30 cellular contexts compared by ENCODE assay signal in the genomic region with DNA sequence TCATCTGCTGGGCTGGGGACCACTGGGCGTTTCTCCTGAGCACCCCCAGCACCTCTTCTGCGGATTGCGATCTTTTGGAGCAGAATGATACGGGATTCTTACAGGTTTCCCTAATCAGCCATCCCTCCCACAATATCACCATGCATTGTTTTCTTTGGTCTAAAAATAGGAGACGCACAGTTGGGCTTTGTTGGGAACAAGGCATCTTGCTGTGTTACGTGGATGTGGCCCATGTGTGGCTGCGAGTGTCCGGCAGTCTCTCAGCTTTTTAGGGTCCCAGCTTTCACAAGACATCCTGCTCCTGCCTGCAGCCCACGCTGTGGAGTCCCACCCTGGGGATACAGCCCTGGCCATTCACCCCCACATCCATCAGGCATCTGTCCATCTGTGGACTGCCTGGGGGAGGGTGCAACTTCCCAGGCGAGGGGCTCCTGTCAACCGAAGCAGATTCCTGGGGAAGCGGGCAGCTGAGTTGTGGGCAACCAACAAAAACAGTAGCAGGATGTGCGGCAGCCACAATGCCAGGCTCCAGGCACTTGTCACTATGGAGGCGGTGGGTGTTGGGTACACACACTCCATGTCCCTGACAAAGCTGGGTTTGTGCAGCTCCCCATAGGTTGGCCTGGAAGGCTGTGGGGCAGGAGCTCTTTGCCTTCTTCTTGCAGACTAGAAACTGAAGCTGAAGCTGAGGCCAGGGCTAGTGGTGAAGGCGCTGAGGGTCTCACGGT.
"Had no signal": no experiment of that assay in that cellular context is flagged by ENCODE, and none has a peak within 500 bp of the region (broad histone marks: within the 10 kb centered on the region; RNA-seq: fewer than 3 reads in every experiment).

No MANE protein-coding gene starts in this region.

- H3K27ac Mint-ChIP-seq: activated naive CD4-positive, alpha-beta T cell treated with anti-CD3 and anti-CD28 coated beads for 36 hours; activated naive CD8-positive, alpha-beta T cell treated with anti-CD3 and anti-CD28 coated beads for 36 hours; stimulated activated effector memory CD8-positive, alpha-beta T cell treated with anti-CD3 and anti-CD28 coated beads, Interleukin-12 subunit alpha, Interleukin-12 subunit beta, amount 100 ng/mL, for 72 hours had no signal

- FAIRE-seq: endometrium, islet of Langerhans, small intestine had no signal

- H3K27ac ChIP-seq: adrenal gland, cardiac muscle cell, colonic mucosa, epithelial cell of prostate, esophagus squamous epithelium, neural progenitor cell, right lobe of liver, stomach, thyroid gland, upper lobe of right lung, VCaP had no signal

- H3K9me3 ChIP-seq: adrenal gland, colonic mucosa, esophagus squamous epithelium, right lobe of liver, stomach, thyroid gland, upper lobe of right lung had no signal

- H3K4me3 ChIP-seq: adrenal gland, cardiac muscle cell, colonic mucosa, esophagus squamous epithelium, neural progenitor cell, right lobe of liver, stomach, thyroid gland, upper lobe of right lung had no signal

- H3K9ac ChIP-seq: neural progenitor cell had no signal

- H3K4me1 ChIP-seq: adrenal gland, colonic mucosa, esophagus squamous epithelium, neural progenitor cell, right lobe of liver, stomach, thyroid gland, upper lobe of right lung had no signal

- H3K4me1 Mint-ChIP-seq: activated naive CD8-positive, alpha-beta T cell treated with anti-CD3 and anti-CD28 coated beads for 36 hours had no signal

- H3K36me3 Mint-ChIP-seq: activated naive CD8-positive, alpha-beta T cell treated with anti-CD3 and anti-CD28 coated beads for 36 hours; brain; natural killer cell; neural progenitor cell; stimulated activated effector memory CD8-positive, alpha-beta T cell treated with anti-CD3 and anti-CD28 coated beads, Interleukin-12 subunit alpha, Interleukin-12 subunit beta, amount 100 ng/mL, for 72 hours had no signal

- H3K27me3 ChIP-seq: adrenal gland, colonic mucosa, neural progenitor cell, right lobe of liver, thyroid gland had no signal

- H3K36me3 ChIP-seq: adrenal gland, cardiac muscle cell, colonic mucosa, esophagus squamous epithelium, neural progenitor cell, right lobe of liver, stomach, thyroid gland, upper lobe of right lung had no signal

- H3K9me3 Mint-ChIP-seq: activated naive CD4-positive, alpha-beta T cell treated with anti-CD3 and anti-CD28 coated beads for 36 hours; activated naive CD8-positive, alpha-beta T cell treated with anti-CD3 and anti-CD28 coated beads for 36 hours; stimulated activated effector memory CD8-positive, alpha-beta T cell treated with anti-CD3 and anti-CD28 coated beads, Interleukin-12 subunit alpha, Interleukin-12 subunit beta, amount 100 ng/mL, for 72 hours had no signal

- DNase-seq: activated CD4-positive, alpha-beta T cell treated with anti-CD3 and anti-CD28 coated beads for 4 hours; activated CD4-positive, alpha-beta T cell treated with anti-CD3 and anti-CD28 coated beads, Interleukin-2, amount 50 U/mL, for 4 hours; activated CD8-positive, alpha-beta memory T cell treated with anti-CD3 and anti-CD28 coated beads for 24 hours; activated effector memory CD4-positive, alpha-beta T cell treated with Interleukin-2 at 50 U/mL for 16 hours; activated naive CD4-positive, alpha-beta T cell treated with anti-CD3 and anti-CD28 coated beads for 36 hours; activated naive CD8-positive, alpha-beta T cell treated with anti-CD3 and anti-CD28 coated beads for 36 hours; adrenal gland; aorta; cerebellar nuclear complex; colonic mucosa; effector CD8-positive, alpha-beta T cell; esophagus squamous epithelium; foreskin melanocyte; left cardiac atrium; mesenchymal stem cell; natural killer cell; right lobe of liver; small intestine; stimulated activated CD4-positive, alpha-beta T cell treated with anti-CD3 and anti-CD28 coated beads, Interleukin-4, amount 100 ng/mL, for 24 hours; stomach; thyroid gland; upper lobe of right lung had no signal

- H3K4me3 Mint-ChIP-seq: activated naive CD4-positive, alpha-beta T cell treated with anti-CD3 and anti-CD28 coated beads for 36 hours; activated naive CD8-positive, alpha-beta T cell treated with anti-CD3 and anti-CD28 coated beads for 36 hours; brain; natural killer cell; stimulated activated effector memory CD8-positive, alpha-beta T cell treated with anti-CD3 and anti-CD28 coated beads, Interleukin-12 subunit alpha, Interleukin-12 subunit beta, amount 100 ng/mL, for 72 hours had no signal

- ATAC-seq: left cardiac atrium; natural killer cell; right lobe of liver; stimulated activated effector memory CD8-positive, alpha-beta T cell treated with anti-CD3 and anti-CD28 coated beads, Interleukin-12 subunit alpha, Interleukin-12 subunit beta, amount 100 ng/mL, for 72 hours had no signal
